9 cellular contexts compared by ENCODE assay signal in the genomic region with DNA sequence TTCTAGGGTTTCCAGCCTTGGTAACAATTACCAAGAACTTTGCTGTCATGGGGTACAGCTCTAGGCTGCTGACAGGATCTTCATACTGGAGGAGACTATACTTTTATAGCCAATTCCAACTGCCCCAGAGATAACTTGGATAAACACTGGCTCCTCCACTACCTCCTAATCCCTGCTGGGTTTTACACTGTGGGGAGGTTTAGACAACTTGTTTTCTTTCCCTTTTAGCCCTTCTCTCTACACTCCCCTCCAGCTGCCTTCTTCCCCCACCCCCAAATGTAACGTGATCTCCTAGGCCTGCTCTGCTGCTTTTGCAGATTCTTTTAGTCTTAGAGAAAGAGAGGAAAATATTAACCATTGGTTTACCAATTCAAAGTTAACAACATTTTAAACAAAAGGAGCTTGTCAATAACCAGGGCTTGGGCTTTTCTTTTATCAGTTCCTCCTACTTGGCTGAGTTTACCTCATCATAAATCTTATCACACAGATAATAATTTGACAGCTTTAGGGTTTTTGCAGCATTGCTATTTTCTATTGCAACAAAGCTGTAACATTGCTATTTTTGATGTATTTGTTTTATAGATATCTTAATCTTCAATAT. TPM values are rescaled to one million over a fixed set of nuclear protein-coding genes. Genes with fewer than 3 reads are reported as not detected.
DNase-seq lines count a peak whose midpoint lies in the region; ATAC-seq, FAIRE-seq and TF ChIP-seq lines count a peak whose summit lies in the region.
"Had no signal": no experiment of that assay in that cellular context is flagged by ENCODE, and none has a peak within 500 bp of the region (broad histone marks: within the 10 kb centered on the region; RNA-seq: fewer than 3 reads in every experiment).

No MANE protein-coding gene starts in this region.

- TF ChIP-seq CTCF in pancreas (IDR thresholded peaks at IDR 0.05), result no peak

- ATAC-seq in pancreas (peak; percentile 38 to 83 (median 74)), HG03439 (IDR thresholded peaks at IDR 0.05; ENCODE audit: unreplicated experiment) (no peak)

- TF ChIP-seq POLR2A in erythroblast (IDR thresholded peaks at IDR 0.05; ENCODE audit: low read length), result no peak

- H3K27ac ChIP-seq in pancreas, result peak overlapping the region in 2 of 4 donors; percentile 15 to 50

- no peak for FAIRE-seq in pancreas (lab: Jason Lieb, UNC)
- FAIRE-seq: frontal cortex had no signal

- 0 to 3% methylated on average over 1 of the region's 1 CpG for WGBS in pancreas, 2 donors

- H3K4me3 ChIP-seq in pancreas, result no peak overlapping the region

- DNase-seq in ELF-1 (ENCODE audit: low read depth, low spot score), result peak; percentile 84
- peak; percentile 86 for DNase-seq in OCI-M1 (lab: John Stamatoyannopoulos, UW)
- peak; percentile 54 for DNase-seq in fibroblast of gingiva (ENCODE audit: low read depth)
- DNase-seq in pancreas, result no peak
- DNase-seq in erythroblast (lab: John Stamatoyannopoulos, UW), result no peak
- DNase-seq in activated CD8-positive, alpha-beta memory T cell treated with anti-CD3 and anti-CD28 coated beads for 24 hours, result no peak
- no peak for DNase-seq in activated CD4-positive, CD25-positive, alpha-beta regulatory T cell (lab: John Stamatoyannopoulos, UW)

- peaks cover 6 to 16% (median 10%) of the 10 kb centered on the region in 3 donors for H3K4me1 ChIP-seq in pancreas

- intact Hi-C loops in pancreas (cut with DNase I), result no loop called here

- no peaks in the 10 kb centered on the region for H3K9me3 ChIP-seq in pancreas

- H3K27me3 ChIP-seq in pancreas, result no peaks in the 10 kb centered on the region

- no peaks in the 10 kb centered on the region for H3K36me3 ChIP-seq in pancreas

RNA-seq across cellular contexts. Expression of a gene that starts 9.9 kb away (rescaled TPM):
- 10 to 100 TPM; 16.4 to 31.9 (median 22.2) TPM for total RNA-seq in pancreas
- 10 to 100 TPM; 15.3 to 16.8 TPM for polyA plus RNA-seq in pancreas

Comparison
In these comparisons a context has a peak if more than half of its experiments do, and no peak if none do; other contexts are left out.
1. DNase-seq: peak in ELF-1 (single experiment), OCI-M1 (single experiment) and fibroblast of gingiva (single experiment); none in pancreas (0 of 6), erythroblast (0 of 2), activated CD8-positive, alpha-beta memory T cell treated with anti-CD3 and anti-CD28 coated beads for 24 hours (single experiment) and activated CD4-positive, CD25-positive, alpha-beta regulatory T cell (0 of 4).